ENCODE assay signal across 15 cellular contexts in the genomic region with DNA sequence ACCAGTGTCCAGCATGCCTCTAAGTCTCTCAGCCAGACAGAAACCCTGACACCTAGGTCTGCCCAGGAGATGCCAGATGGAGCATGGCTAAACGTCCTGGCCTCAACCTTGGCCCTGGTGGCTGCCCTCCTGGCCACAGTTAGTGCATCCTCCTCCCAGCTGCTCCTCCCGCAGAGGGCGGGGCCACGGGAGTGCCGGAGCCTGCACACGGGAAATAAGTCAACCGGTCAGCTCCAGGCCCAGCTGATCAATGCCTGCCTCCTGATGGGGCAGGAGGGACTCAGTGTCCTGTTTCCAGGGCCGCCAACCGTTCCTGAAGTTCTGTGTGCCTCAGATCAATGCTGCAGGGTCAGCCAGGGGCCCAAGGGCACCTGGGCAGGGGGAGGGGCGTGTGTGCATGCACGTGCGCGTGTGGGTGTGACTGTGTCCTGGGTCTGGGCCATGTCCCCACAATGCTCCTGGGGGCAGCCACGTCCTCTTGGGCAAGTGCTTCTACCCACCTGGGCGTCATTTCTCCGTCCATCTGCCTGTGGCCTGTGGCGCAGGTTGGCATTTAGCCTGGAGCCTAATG. TPM values are rescaled to one million over a fixed set of nuclear protein-coding genes. Genes with fewer than 3 reads are reported as not detected.
A peak's percentile ranks its signal among the peaks of the same experiment; 100 is the strongest.
DNase-seq lines count a peak whose midpoint lies in the region; ATAC-seq, FAIRE-seq and TF ChIP-seq lines count a peak whose summit lies in the region.
"Had no signal": no experiment of that assay in that cellular context is flagged by ENCODE, and none has a peak within 500 bp of the region (broad histone marks: within the 10 kb centered on the region; RNA-seq: fewer than 3 reads in every experiment).

No MANE protein-coding gene starts in this region.

- no peaks in the 10 kb centered on the region for H3K9me3 ChIP-seq in HEK293 (ENCODE audit: control insufficient read depth, insufficient read depth, low read depth, low read length)
- H3K9me3 ChIP-seq in osteoblast (ENCODE audit: low read depth, low read length) = no peaks in the 10 kb centered on the region
- no peaks in the 10 kb centered on the region for H3K9me3 ChIP-seq in esophagus muscularis mucosa
- H3K9me3 ChIP-seq: BE2C had no signal

- no peaks in the 10 kb centered on the region for H3K79me2 ChIP-seq in osteoblast (ENCODE audit: insufficient read depth, low read length)

- peak; percentile 77 for DNase-seq in RPMI8226
- peak in 1 of 2 donors; percentile 23 for DNase-seq in left colon
- peak; percentile 57 for DNase-seq in osteoblast (ENCODE audit: insufficient read length, low spot score, missing footprints)
- DNase-seq in esophagus muscularis mucosa (ENCODE audit: extremely low spot score) = no peak
- no peak for DNase-seq in frontal cortex (ENCODE audit: low spot score in 2 of 2)
- no peak for DNase-seq in stimulated activated naive B cell treated with anti-CD40 and anti-IgM and Interleukin-4, amounts not matched to agents 10 μg/mL and 1 μg/mL and 100 μg/mL, for 72 hours
- DNase-seq: BE2C; CD8-positive, alpha-beta memory T cell; KBM-7; NCI-H1092; NCI-H1694; NCI-H69; PC-3 had no signal

- intact Hi-C loops in left colon (cut with DNase I, micrococcal nuclease) (no loop called here), esophagus muscularis mucosa (cut with DNase I) (no loop called here)

- H3K27ac ChIP-seq in HEK293 (ENCODE audit: extremely low read depth, low read depth, low read length) (no peak overlapping the region), osteoblast (ENCODE audit: low read depth, low read length) (no peak overlapping the region), esophagus muscularis mucosa (replicated peaks in 1 of 4) (no peak overlapping the region)

- no peaks in the 10 kb centered on the region for H4K20me1 ChIP-seq in osteoblast (ENCODE audit: insufficient read depth, low read length)

- H3K27me3 Mint-ChIP-seq in stimulated activated naive B cell treated with anti-CD40 and anti-IgM and Interleukin-4, amounts not matched to agents 10 μg/mL and 1 μg/mL and 100 μg/mL, for 72 hours = peaks cover 45 to 61% of the 10 kb centered on the region in 2 donors

- no peak overlapping the region for H3K4me2 ChIP-seq in osteoblast (ENCODE audit: insufficient read depth, low read length)

- no peak for TF ChIP-seq POLR2A in esophagus muscularis mucosa (IDR thresholded peaks at IDR 0.05; ENCODE audit: low read depth)

- H3K9me3 Mint-ChIP-seq in stimulated activated naive B cell treated with anti-CD40 and anti-IgM and Interleukin-4, amounts not matched to agents 10 μg/mL and 1 μg/mL and 100 μg/mL, for 72 hours = no peaks in the 10 kb centered on the region
- H3K9me3 Mint-ChIP-seq: CD8-positive, alpha-beta memory T cell had no signal

- no peak overlapping the region for H3K4me3 Mint-ChIP-seq in stimulated activated naive B cell treated with anti-CD40 and anti-IgM and Interleukin-4, amounts not matched to agents 10 μg/mL and 1 μg/mL and 100 μg/mL, for 72 hours
- H3K4me3 Mint-ChIP-seq: CD8-positive, alpha-beta memory T cell had no signal

- POLR2A ChIA-PET in HEK293 (lab: Yijun Ruan, JAX) = no interaction called here

- no peak for TF ChIP-seq CTCF in HEK293 (tag by site-specific recombination; IDR thresholded peaks at IDR 0.05)
- TF ChIP-seq CTCF in osteoblast (IDR thresholded peaks at IDR 0.05; ENCODE audit: extremely low read depth, low read depth, low read length) = no peak
- TF ChIP-seq CTCF in esophagus muscularis mucosa (IDR thresholded peaks at IDR 0.05) = no peak

- H3K36me3 ChIP-seq in HEK293 (ENCODE audit: control insufficient read depth in 2 of 2, insufficient read depth in 1 of 2, low read length in 2 of 2) = no peaks in the 10 kb centered on the region
- H3K36me3 ChIP-seq in osteoblast (ENCODE audit: insufficient read depth, low read length) = no peaks in the 10 kb centered on the region
- H3K36me3 ChIP-seq in esophagus muscularis mucosa = no peaks in the 10 kb centered on the region
- H3K36me3 ChIP-seq: BE2C had no signal

- peaks cover 34 to 60% of the 10 kb centered on the region in 2 donors for H3K4me1 Mint-ChIP-seq in stimulated activated naive B cell treated with anti-CD40 and anti-IgM and Interleukin-4, amounts not matched to agents 10 μg/mL and 1 μg/mL and 100 μg/mL, for 72 hours

- CTCF ChIA-PET in HEK293 (lab: Yijun Ruan, JAX) = interaction anchor here (0.5 to 1.1 kb wide), 3 partner anchors 85 to 142 kb away, joined by 3 read pairs; no protein-coding TSS in a partner anchor

- no peak overlapping the region for H2AFZ ChIP-seq in osteoblast (ENCODE audit: low read length)

- H3K36me3 Mint-ChIP-seq in stimulated activated naive B cell treated with anti-CD40 and anti-IgM and Interleukin-4, amounts not matched to agents 10 μg/mL and 1 μg/mL and 100 μg/mL, for 72 hours = no peaks in the 10 kb centered on the region

- no peak for TF ChIP-seq EP300 in esophagus muscularis mucosa (IDR thresholded peaks at IDR 0.05)

- H3K27me3 ChIP-seq in osteoblast (ENCODE audit: insufficient read depth, low read length) (peaks cover 5% of the 10 kb centered on the region), esophagus muscularis mucosa (peaks cover 0 to 18% (median 0%) of the 10 kb centered on the region in 4 donors)

- H3K27ac Mint-ChIP-seq in stimulated activated naive B cell treated with anti-CD40 and anti-IgM and Interleukin-4, amounts not matched to agents 10 μg/mL and 1 μg/mL and 100 μg/mL, for 72 hours = no peak overlapping the region
- H3K27ac Mint-ChIP-seq: CD8-positive, alpha-beta memory T cell had no signal

- no peak for FAIRE-seq in frontal cortex (lab: Jason Lieb, UNC)

- 82% methylated on average over 5 of the region's 17 CpGs for WGBS in esophagus muscularis mucosa

- peaks cover 6% of the 10 kb centered on the region for H3K4me1 ChIP-seq in HEK293 (ENCODE audit: control insufficient read depth, insufficient read depth, low read length)
- H3K4me1 ChIP-seq in osteoblast (ENCODE audit: insufficient read depth, low read length) = no peaks in the 10 kb centered on the region
- peaks cover 19 to 26% (median 24%) of the 10 kb centered on the region in 4 donors for H3K4me1 ChIP-seq in esophagus muscularis mucosa

- no peak overlapping the region for H3K4me3 ChIP-seq in HEK293 (ENCODE audit: low read depth, low read length)
- H3K4me3 ChIP-seq in osteoblast (ENCODE audit: insufficient read depth, low read length) = no peak overlapping the region
- no peak overlapping the region for H3K4me3 ChIP-seq in esophagus muscularis mucosa

- peak; percentile 63 for ATAC-seq in left colon
- no peak for ATAC-seq in stimulated activated naive B cell treated with anti-CD40 and anti-IgM and Interleukin-4, amounts not matched to agents 10 μg/mL and 1 μg/mL and 100 μg/mL, for 72 hours (replicated peaks)
- ATAC-seq: HCT116, PC-3 had no signal

TF ChIP-seq in HEK293, 187 proteins besides CTCF, POLR2A, EP300 and RAD21:
- TF ChIP-seq ZNF558 (tag by site-specific recombination; IDR thresholded peaks at IDR 0.05) (no peak), REPIN1 (tag by site-specific recombination; IDR thresholded peaks at IDR 0.05; ENCODE audit: low read depth) (no peak), ZNF600 (tag by site-specific recombination; IDR thresholded peaks at IDR 0.05) (peak; percentile 49), KLF1 (tag by site-specific recombination; IDR thresholded peaks at IDR 0.05) (peak; percentile 27; the same call in 1 of the 2 replicates)
TF ChIP-seq in HEK293: peak in this region for 2.

RNA-seq across cellular contexts. Expression of gene KCNJ12, which starts 4.6 kb away (rescaled TPM):
- 1 to 10 TPM in 1 of 2 donors, under 1 TPM in 1; 0.84 to 2.5 TPM for total RNA-seq in left colon
- under 0.01 and 0.29 TPM in 2 replicates for total RNA-seq in osteoblast
- total RNA-seq in esophagus muscularis mucosa = 1 to 10 TPM in 3 of 4 donors, under 1 TPM in 1; 0.83 to 2.1 (median 1.5) TPM
- 0.82 TPM for total RNA-seq in frontal cortex
- total RNA-seq: CD8-positive, alpha-beta memory T cell had no signal

Comparison
In these comparisons a context has a peak if more than half of its experiments do, and no peak if none do; other contexts are left out.
1. DNase-seq: peak in RPMI8226 (single experiment) and osteoblast (single experiment); none in esophagus muscularis mucosa (single experiment), frontal cortex (0 of 2) and stimulated activated naive B cell treated with anti-CD40 and anti-IgM and Interleukin-4, amounts not matched to agents 10 μg/mL and 1 μg/mL and 100 μg/mL, for 72 hours (single experiment).